ENCODE assay signal across 1 cellular context in the genomic region with DNA sequence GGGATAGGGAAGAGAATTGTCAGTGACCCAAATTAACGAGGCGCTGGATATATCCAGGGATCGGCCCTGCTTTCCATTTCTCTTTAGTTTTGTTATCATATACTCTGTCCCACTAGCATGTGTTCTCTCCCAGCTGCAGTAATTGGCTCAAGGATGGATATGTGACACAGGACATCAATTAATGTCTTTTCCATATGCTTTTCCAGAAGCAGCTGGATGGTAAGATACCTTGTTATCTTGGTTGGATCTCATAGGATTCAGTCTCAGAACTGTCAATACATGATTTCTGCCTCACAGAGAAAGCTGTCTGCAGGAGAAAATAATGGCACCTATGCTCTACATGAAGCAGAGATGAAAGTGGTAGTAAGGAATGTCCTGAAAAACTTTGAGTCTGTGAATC.
TF ChIP-seq lines count a peak whose summit lies in the region.

No MANE protein-coding gene starts in this region.

TF ChIP-seq in SK-N-SH treated with all-trans-retinoic acid at 6 μM for 48 hours, 23 proteins besides CTCF, POLR2A, EP300 and RAD21 (continued from another document):
- TF ChIP-seq ISL1 (CRISPR knock-in tag; IDR thresholded peaks at IDR 0.05) (no peak), ESRRG (CRISPR knock-in tag; IDR thresholded peaks at IDR 0.05) (no peak), BACH2 (CRISPR knock-in tag; IDR thresholded peaks at IDR 0.05; ENCODE audit: borderline replicate concordance) (no peak), OSR1 (CRISPR knock-in tag; IDR thresholded peaks at IDR 0.05) (no peak), CREB5 (CRISPR knock-in tag; IDR thresholded peaks at IDR 0.05; ENCODE audit: low read depth) (no peak), TSHZ2 (CRISPR knock-in tag; IDR thresholded peaks at IDR 0.05) (no peak)
